23 cellular contexts compared by ENCODE assay signal in the genomic region with DNA sequence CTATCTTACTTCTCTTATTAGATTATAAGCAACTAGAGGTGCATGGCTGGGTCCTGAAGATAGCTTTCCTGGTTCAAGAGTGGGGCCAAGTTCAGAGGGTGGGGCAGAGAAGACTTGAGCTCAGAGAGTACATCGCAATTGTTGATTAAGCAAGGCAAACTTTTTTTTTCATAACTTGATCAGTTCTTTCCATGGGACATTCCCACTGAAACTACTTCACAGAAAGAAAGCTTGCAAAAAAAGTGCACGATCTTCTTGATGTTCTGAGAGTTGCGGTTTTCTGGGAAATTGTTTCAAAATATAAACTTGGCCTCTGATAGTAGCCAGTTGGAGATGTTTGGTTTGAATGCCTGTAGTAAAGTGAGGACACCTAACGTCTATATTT.
DNase-seq lines count a peak whose midpoint lies in the region; ATAC-seq, FAIRE-seq and TF ChIP-seq lines count a peak whose summit lies in the region.
"Had no signal": no experiment of that assay in that cellular context is flagged by ENCODE, and none has a peak within 500 bp of the region (broad histone marks: within the 10 kb centered on the region; RNA-seq: fewer than 3 reads in every experiment).

No MANE protein-coding gene starts in this region.

- intact Hi-C loops in Caco-2 (cut with micrococcal nuclease; ENCODE audit: unreplicated experiment) (no loop called here), left lung (cut with DNase I) (no loop called here)

- POLR2A ChIA-PET in Caco-2 (lab: Charles Lee): no interaction called here

- no peak for TF ChIP-seq EP300 in gastroesophageal sphincter (IDR thresholded peaks at IDR 0.05)

- DNase-seq in Caco-2 (no peak), adipocyte (ENCODE audit: low read depth) (no peak), small intestine (peak; percentile 43), EL (no peak), H54 (ENCODE audit: insufficient read length, low spot score) (no peak), left lung (no peak)
- DNase-seq in T-helper 2 cell treated with Interferon-gamma antibody and Interleukin-4, amounts not matched to agents 5 μg/mL and 100 μg/mL, for 36 hours (ENCODE audit: low spot score): no peak
- DNase-seq: CD4-positive, CD25-positive, alpha-beta regulatory T cell; CD8-positive, alpha-beta T cell; DMS53; DMS79 treated with DMSO at 0.1 percent for 48 hours; GM23248; H9 had no signal

- ATAC-seq in gastroesophageal sphincter (peak; percentile 48), left lung (no peak)
- ATAC-seq: CD8-positive, alpha-beta T cell; HCT116 had no signal

- H3K27ac ChIP-seq in gastroesophageal sphincter (no peak overlapping the region), small intestine (ENCODE audit: low read depth in 1 of 2, low read length in 1 of 2) (no peak overlapping the region), left lung (peak overlapping the region in 1 of 2 donors; percentile 19)
- H3K27ac ChIP-seq: 22Rv1, BLaER1, C4-2B, GM23248 had no signal

- WGBS in gastroesophageal sphincter (ENCODE audit: low coverage in 1 of 2), 2 donors: 48 to 76% methylated on average over 3 to 4 of the region's 4 CpGs
- 68 to 73% (median 73%) methylated on average over 4 of the region's 4 CpGs for WGBS in small intestine, 3 donors

- peak overlapping the region; percentile 35 for H3K27ac Mint-ChIP-seq in Caco-2 (ENCODE audit: unreplicated experiment)
- H3K27ac Mint-ChIP-seq in T-helper 2 cell treated with Interferon-gamma antibody and Interleukin-4, amounts not matched to agents 5 μg/mL and 100 μg/mL, for 36 hours: no peak overlapping the region
- H3K27ac Mint-ChIP-seq: B cell; CD4-positive, CD25-positive, alpha-beta regulatory T cell; CD8-positive, alpha-beta T cell; H9 had no signal

- no TSS peak for BruUV-seq in Caco-2 (replicated peaks; lab: Mats Ljungman, UMichigan)

- no peaks in the 10 kb centered on the region for H3K4me1 ChIP-seq in Caco-2
- peaks cover 13% of the 10 kb centered on the region for H3K4me1 ChIP-seq in adipocyte (ENCODE audit: control insufficient read depth, insufficient read depth, low read length)
- H3K4me1 ChIP-seq in gastroesophageal sphincter: no peaks in the 10 kb centered on the region
- no peaks in the 10 kb centered on the region for H3K4me1 ChIP-seq in small intestine (ENCODE audit: control insufficient read depth in 2 of 2, insufficient read depth in 1 of 2, low read depth in 1 of 2, low read length in 1 of 2)
- H3K4me1 ChIP-seq in left lung: no peaks in the 10 kb centered on the region

- no peaks in the 10 kb centered on the region for H3K4me1 Mint-ChIP-seq in Caco-2 (ENCODE audit: low read depth, unreplicated experiment)
- H3K4me1 Mint-ChIP-seq in T-helper 2 cell treated with Interferon-gamma antibody and Interleukin-4, amounts not matched to agents 5 μg/mL and 100 μg/mL, for 36 hours (ENCODE audit: low read depth): peaks cover 15% of the 10 kb centered on the region
- H3K4me1 Mint-ChIP-seq: H9 had no signal

- H3K4me3 Mint-ChIP-seq in Caco-2 (ENCODE audit: unreplicated experiment): no peak overlapping the region
- no peak overlapping the region for H3K4me3 Mint-ChIP-seq in T-helper 2 cell treated with Interferon-gamma antibody and Interleukin-4, amounts not matched to agents 5 μg/mL and 100 μg/mL, for 36 hours
- H3K4me3 Mint-ChIP-seq: B cell; CD4-positive, CD25-positive, alpha-beta regulatory T cell; CD8-positive, alpha-beta T cell; H9 had no signal

- FAIRE-seq in small intestine (lab: Jason Lieb, UNC): no peak
- no peak for FAIRE-seq in H54 (lab: Jason Lieb, UNC)
- FAIRE-seq: A204.1, G401.6, GM12892, H1 had no signal

- H3K9me3 ChIP-seq in Caco-2 (no peaks in the 10 kb centered on the region), adipocyte (ENCODE audit: control insufficient read depth, low read length) (no peaks in the 10 kb centered on the region), gastroesophageal sphincter (no peaks in the 10 kb centered on the region), small intestine (ENCODE audit: control insufficient read depth, low read depth) (no peaks in the 10 kb centered on the region), left lung (no peaks in the 10 kb centered on the region)
- H3K9me3 ChIP-seq: BLaER1 had no signal

- TF ChIP-seq POLR2A in gastroesophageal sphincter (IDR thresholded peaks at IDR 0.05) (no peak), H54 (IDR thresholded peaks at IDR 0.05; ENCODE audit: low read depth, low read length) (no peak)

- H3K36me3 ChIP-seq in Caco-2 (ENCODE audit: control insufficient read depth, insufficient read depth, low read length) (0 out of 2 replicates have a peak, but pooled peaks cover 2% of the 10 kb centered on the region), adipocyte (ENCODE audit: control insufficient read depth, insufficient read depth, low read length, severe bottlenecking) (no peaks in the 10 kb centered on the region), gastroesophageal sphincter (no peaks in the 10 kb centered on the region), small intestine (ENCODE audit: control insufficient read depth in 2 of 2, insufficient read depth in 2 of 2, low read length in 2 of 2) (peaks cover 0 to 2% of the 10 kb centered on the region in 2 donors), left lung (no peaks in the 10 kb centered on the region)
- H3K36me3 ChIP-seq: BLaER1 had no signal

- CTCF ChIA-PET in Caco-2 (lab: Charles Lee): no interaction called here

- H3K9me3 Mint-ChIP-seq in Caco-2 (ENCODE audit: unreplicated experiment): no peaks in the 10 kb centered on the region
- peaks cover 3% of the 10 kb centered on the region for H3K9me3 Mint-ChIP-seq in T-helper 2 cell treated with Interferon-gamma antibody and Interleukin-4, amounts not matched to agents 5 μg/mL and 100 μg/mL, for 36 hours
- H3K9me3 Mint-ChIP-seq: CD8-positive, alpha-beta T cell had no signal

- H3K27me3 ChIP-seq in Caco-2 (replicated peaks; ENCODE audit: control insufficient read depth, insufficient read depth, low read length) (no peaks in the 10 kb centered on the region), adipocyte (replicated peaks; ENCODE audit: control insufficient read depth, insufficient read depth, low read length) (no peaks in the 10 kb centered on the region), gastroesophageal sphincter (no peaks in the 10 kb centered on the region), small intestine (ENCODE audit: control insufficient read depth in 2 of 2, insufficient read depth in 2 of 2, low read length in 2 of 2) (no peaks in the 10 kb centered on the region), left lung (no peaks in the 10 kb centered on the region)
- H3K27me3 ChIP-seq: BLaER1 had no signal

- H3K4me3 ChIP-seq in Caco-2 (ENCODE audit: low read depth, low read length): no peak overlapping the region
- H3K4me3 ChIP-seq in adipocyte (ENCODE audit: low read length): peak overlapping the region; percentile 18
- no peak overlapping the region for H3K4me3 ChIP-seq in gastroesophageal sphincter
- H3K4me3 ChIP-seq in small intestine (ENCODE audit: low read depth in 1 of 2, low read length in 2 of 2): no peak overlapping the region
- H3K4me3 ChIP-seq in left lung: no peak overlapping the region
- H3K4me3 ChIP-seq: BLaER1, GM23248 had no signal

- no peaks in the 10 kb centered on the region for H3K27me3 Mint-ChIP-seq in Caco-2 (ENCODE audit: insufficient read depth, unreplicated experiment)
- H3K27me3 Mint-ChIP-seq in T-helper 2 cell treated with Interferon-gamma antibody and Interleukin-4, amounts not matched to agents 5 μg/mL and 100 μg/mL, for 36 hours (ENCODE audit: low read depth): no peaks in the 10 kb centered on the region
- H3K27me3 Mint-ChIP-seq: B cell; CD4-positive, CD25-positive, alpha-beta regulatory T cell had no signal

- no peaks in the 10 kb centered on the region for H3K36me3 Mint-ChIP-seq in Caco-2 (ENCODE audit: insufficient read depth, unreplicated experiment)
- H3K36me3 Mint-ChIP-seq in T-helper 2 cell treated with Interferon-gamma antibody and Interleukin-4, amounts not matched to agents 5 μg/mL and 100 μg/mL, for 36 hours (ENCODE audit: low read depth): peaks cover 2% of the 10 kb centered on the region
- H3K36me3 Mint-ChIP-seq: CD8-positive, alpha-beta T cell had no signal

- H3K9ac ChIP-seq in adipocyte (ENCODE audit: low read length): no peak overlapping the region
- H3K9ac ChIP-seq: BLaER1, GM23248 had no signal

- TF ChIP-seq CTCF in Caco-2 (IDR thresholded peaks at IDR 0.05; ENCODE audit: insufficient read depth in 1 of 2, low read depth in 1 of 2, low read length in 1 of 2, severe bottlenecking in 1 of 2, unreplicated experiment in 1 of 2) (no peak), gastroesophageal sphincter (IDR thresholded peaks at IDR 0.05) (no peak), left lung (IDR thresholded peaks at IDR 0.05) (no peak)
